1 cellular context compared by ENCODE assay signal in genomic region chr5:6220346-6221088, GRCh38.
A peak's percentile ranks its signal among the peaks of the same experiment; 100 is the strongest.
TF ChIP-seq lines count a peak whose summit lies in the region.

No MANE protein-coding gene starts in this region.

TF ChIP-seq in HepG2, 621 proteins besides CTCF, POLR2A, EP300 and RAD21 (continued from another document and continues in another):
- TF ChIP-seq, protein P1, sequence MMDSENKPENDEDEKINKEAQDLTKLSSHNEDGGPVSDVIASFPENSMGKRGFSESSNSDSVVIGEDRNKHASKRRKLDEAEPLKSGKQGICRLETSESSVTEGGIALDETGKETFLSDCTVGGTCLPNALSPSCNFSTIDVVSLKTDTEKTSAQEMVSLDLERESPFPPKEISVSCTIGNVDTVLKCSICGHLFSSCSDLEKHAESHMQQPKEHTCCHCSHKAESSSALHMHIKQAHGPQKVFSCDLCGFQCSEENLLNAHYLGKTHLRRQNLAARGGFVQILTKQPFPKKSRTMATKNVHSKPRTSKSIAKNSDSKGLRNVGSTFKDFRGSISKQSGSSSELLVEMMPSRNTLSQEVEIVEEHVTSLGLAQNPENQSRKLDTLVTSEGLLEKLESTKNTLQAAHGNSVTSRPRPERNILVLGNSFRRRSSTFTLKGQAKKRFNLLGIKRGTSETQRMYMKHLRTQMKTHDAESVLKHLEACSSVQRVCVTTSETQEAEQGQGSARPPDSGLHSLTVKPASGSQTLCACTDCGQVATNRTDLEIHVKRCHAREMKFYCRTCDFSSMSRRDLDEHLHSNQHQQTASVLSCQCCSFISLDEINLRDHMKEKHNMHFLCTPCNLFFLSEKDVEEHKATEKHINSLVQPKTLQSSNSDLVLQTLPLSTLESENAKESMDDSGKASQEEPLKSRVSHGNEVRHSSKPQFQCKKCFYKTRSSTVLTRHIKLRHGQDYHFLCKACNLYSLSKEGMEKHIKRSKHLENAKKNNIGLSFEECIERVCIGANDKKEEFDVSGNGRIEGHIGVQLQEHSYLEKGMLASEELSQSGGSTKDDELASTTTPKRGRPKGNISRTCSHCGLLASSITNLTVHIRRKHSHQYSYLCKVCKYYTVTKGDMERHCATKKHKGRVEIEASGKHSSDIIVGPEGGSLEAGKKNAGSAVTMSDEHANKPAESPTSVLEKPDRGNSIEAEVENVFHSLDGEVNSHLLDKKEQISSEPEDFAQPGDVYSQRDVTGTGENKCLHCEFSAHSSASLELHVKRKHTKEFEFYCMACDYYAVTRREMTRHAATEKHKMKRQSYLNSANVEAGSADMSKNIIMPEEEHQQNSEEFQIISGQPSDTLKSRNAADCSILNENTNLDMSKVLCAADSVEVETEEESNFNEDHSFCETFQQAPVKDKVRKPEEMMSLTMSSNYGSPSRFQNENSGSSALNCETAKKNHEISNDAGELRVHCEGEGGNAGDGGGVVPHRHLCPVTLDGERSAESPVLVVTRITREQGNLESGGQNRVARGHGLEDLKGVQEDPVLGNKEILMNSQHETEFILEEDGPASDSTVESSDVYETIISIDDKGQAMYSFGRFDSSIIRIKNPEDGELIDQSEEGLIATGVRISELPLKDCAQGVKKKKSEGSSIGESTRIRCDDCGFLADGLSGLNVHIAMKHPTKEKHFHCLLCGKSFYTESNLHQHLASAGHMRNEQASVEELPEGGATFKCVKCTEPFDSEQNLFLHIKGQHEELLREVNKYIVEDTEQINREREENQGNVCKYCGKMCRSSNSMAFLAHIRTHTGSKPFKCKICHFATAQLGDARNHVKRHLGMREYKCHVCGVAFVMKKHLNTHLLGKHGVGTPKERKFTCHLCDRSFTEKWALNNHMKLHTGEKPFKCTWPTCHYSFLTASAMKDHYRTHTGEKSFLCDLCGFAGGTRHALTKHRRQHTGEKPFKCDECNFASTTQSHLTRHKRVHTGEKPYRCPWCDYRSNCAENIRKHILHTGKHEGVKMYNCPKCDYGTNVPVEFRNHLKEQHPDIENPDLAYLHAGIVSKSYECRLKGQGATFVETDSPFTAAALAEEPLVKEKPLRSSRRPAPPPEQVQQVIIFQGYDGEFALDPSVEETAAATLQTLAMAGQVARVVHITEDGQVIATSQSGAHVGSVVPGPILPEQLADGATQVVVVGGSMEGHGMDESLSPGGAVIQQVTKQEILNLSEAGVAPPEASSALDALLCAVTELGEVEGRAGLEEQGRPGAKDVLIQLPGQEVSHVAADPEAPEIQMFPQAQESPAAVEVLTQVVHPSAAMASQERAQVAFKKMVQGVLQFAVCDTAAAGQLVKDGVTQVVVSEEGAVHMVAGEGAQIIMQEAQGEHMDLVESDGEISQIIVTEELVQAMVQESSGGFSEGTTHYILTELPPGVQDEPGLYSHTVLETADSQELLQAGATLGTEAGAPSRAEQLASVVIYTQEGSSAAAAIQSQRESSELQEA (CRISPR knock-in tag; IDR thresholded peaks at IDR 0.05; ENCODE audit: not compliant biosample characterization) = no peak
- no peak for TF ChIP-seq PBX3 (CRISPR knock-in tag; IDR thresholded peaks at IDR 0.05; ENCODE audit: borderline replicate concordance)
- no peak for TF ChIP-seq KDM4B (CRISPR knock-in tag; IDR thresholded peaks at IDR 0.05)
- 0 out of 2 replicates have a peak, but pooled peaks have one; percentile 59 for TF ChIP-seq ZNF709 (CRISPR knock-in tag; IDR thresholded peaks at IDR 0.05)
- no peak for TF ChIP-seq ZBTB46 (CRISPR knock-in tag; IDR thresholded peaks at IDR 0.05; ENCODE audit: borderline replicate concordance)
- TF ChIP-seq NCOA5 (CRISPR knock-in tag; IDR thresholded peaks at IDR 0.05) = no peak
- no peak for TF ChIP-seq ZNF7 (CRISPR knock-in tag; IDR thresholded peaks at IDR 0.05)
- no peak for TF ChIP-seq ZNF569 (CRISPR knock-in tag; IDR thresholded peaks at IDR 0.05; ENCODE audit: borderline replicate concordance)
- TF ChIP-seq CENPBD1 (CRISPR knock-in tag; IDR thresholded peaks at IDR 0.05; ENCODE audit: borderline replicate concordance, low read depth) = no peak
- peak; percentile 70; the same call in 1 of the 2 replicates for TF ChIP-seq NCOR1 (IDR thresholded peaks at IDR 0.05; ENCODE audit: borderline replicate concordance, low read length)
- TF ChIP-seq CCAR2 (optimal IDR thresholded peaks at IDR 0.05; ENCODE audit: low read depth, low read length) = no peak
- peak; percentile 38; the same call in 1 of the 2 replicates for TF ChIP-seq TBX2 (CRISPR knock-in tag; IDR thresholded peaks at IDR 0.05; ENCODE audit: borderline replicate concordance)
- TF ChIP-seq NAIF1 (CRISPR knock-in tag; IDR thresholded peaks at IDR 0.05; ENCODE audit: borderline replicate concordance) = no peak
- TF ChIP-seq ZNF577 (CRISPR knock-in tag; IDR thresholded peaks at IDR 0.05; ENCODE audit: borderline replicate concordance, low read depth) = no peak
- TF ChIP-seq, protein P2, sequence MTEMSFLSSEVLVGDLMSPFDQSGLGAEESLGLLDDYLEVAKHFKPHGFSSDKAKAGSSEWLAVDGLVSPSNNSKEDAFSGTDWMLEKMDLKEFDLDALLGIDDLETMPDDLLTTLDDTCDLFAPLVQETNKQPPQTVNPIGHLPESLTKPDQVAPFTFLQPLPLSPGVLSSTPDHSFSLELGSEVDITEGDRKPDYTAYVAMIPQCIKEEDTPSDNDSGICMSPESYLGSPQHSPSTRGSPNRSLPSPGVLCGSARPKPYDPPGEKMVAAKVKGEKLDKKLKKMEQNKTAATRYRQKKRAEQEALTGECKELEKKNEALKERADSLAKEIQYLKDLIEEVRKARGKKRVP (CRISPR knock-in tag; IDR thresholded peaks at IDR 0.05) = no peak
- TF ChIP-seq, protein P3, sequence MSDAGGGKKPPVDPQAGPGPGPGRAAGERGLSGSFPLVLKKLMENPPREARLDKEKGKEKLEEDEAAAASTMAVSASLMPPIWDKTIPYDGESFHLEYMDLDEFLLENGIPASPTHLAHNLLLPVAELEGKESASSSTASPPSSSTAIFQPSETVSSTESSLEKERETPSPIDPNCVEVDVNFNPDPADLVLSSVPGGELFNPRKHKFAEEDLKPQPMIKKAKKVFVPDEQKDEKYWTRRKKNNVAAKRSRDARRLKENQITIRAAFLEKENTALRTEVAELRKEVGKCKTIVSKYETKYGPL (CRISPR knock-in tag; IDR thresholded peaks at IDR 0.05) = no peak
- TF ChIP-seq ZNF326 (CRISPR knock-in tag; IDR thresholded peaks at IDR 0.05; ENCODE audit: borderline replicate concordance) = no peak
- TF ChIP-seq HOXA3 (CRISPR knock-in tag; IDR thresholded peaks at IDR 0.05) = peak; percentile 58; the same call in 1 of the 2 replicates
- TF ChIP-seq ZNF224 (CRISPR knock-in tag; IDR thresholded peaks at IDR 0.05) = no peak
- TF ChIP-seq ZNF563 (CRISPR knock-in tag; IDR thresholded peaks at IDR 0.05) = no peak
- no peak for TF ChIP-seq U2AF1 (optimal IDR thresholded peaks at IDR 0.05; ENCODE audit: low read depth, low read length)
- 0 out of 2 replicates have a peak, but pooled peaks have one; percentile 18 for TF ChIP-seq ZNF572 (CRISPR knock-in tag; IDR thresholded peaks at IDR 0.05)
- no peak for TF ChIP-seq ZNF567 (CRISPR knock-in tag; IDR thresholded peaks at IDR 0.05; ENCODE audit: borderline replicate concordance)
- TF ChIP-seq ZNF143 (CRISPR knock-in tag; IDR thresholded peaks at IDR 0.05) = no peak
- TF ChIP-seq SMARCC2 (IDR thresholded peaks at IDR 0.05) = no peak
- TF ChIP-seq, protein P4, sequence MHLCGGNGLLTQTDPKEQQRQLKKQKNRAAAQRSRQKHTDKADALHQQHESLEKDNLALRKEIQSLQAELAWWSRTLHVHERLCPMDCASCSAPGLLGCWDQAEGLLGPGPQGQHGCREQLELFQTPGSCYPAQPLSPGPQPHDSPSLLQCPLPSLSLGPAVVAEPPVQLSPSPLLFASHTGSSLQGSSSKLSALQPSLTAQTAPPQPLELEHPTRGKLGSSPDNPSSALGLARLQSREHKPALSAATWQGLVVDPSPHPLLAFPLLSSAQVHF (CRISPR knock-in tag; IDR thresholded peaks at IDR 0.05) = no peak
- TF ChIP-seq NR2F6 (IDR thresholded peaks at IDR 0.05) = no peak
- 0 out of 2 replicates have a peak, but pooled peaks have one; percentile 23 for TF ChIP-seq NR2F6 (CRISPR knock-in tag; IDR thresholded peaks at IDR 0.05)
- TF ChIP-seq ZNF280B (CRISPR knock-in tag; IDR thresholded peaks at IDR 0.05; ENCODE audit: borderline replicate concordance) = 0 out of 2 replicates have a peak, but pooled peaks have one; percentile 57
- no peak for TF ChIP-seq SATB2 (CRISPR knock-in tag; IDR thresholded peaks at IDR 0.05)
- TF ChIP-seq PAWR (CRISPR knock-in tag; IDR thresholded peaks at IDR 0.05; ENCODE audit: borderline replicate concordance) = no peak
- TF ChIP-seq, protein P5, sequence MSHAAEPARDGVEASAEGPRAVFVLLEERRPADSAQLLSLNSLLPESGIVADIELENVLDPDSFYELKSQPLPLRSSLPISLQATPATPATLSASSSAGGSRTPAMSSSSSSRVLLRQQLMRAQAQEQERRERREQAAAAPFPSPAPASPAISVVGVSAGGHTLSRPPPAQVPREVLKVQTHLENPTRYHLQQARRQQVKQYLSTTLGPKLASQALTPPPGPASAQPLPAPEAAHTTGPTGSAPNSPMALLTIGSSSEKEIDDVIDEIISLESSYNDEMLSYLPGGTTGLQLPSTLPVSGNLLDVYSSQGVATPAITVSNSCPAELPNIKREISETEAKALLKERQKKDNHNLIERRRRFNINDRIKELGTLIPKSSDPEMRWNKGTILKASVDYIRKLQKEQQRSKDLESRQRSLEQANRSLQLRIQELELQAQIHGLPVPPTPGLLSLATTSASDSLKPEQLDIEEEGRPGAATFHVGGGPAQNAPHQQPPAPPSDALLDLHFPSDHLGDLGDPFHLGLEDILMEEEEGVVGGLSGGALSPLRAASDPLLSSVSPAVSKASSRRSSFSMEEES (CRISPR knock-in tag; IDR thresholded peaks at IDR 0.05) = no peak
- TF ChIP-seq ONECUT2 (CRISPR knock-in tag; IDR thresholded peaks at IDR 0.05) = no peak
- TF ChIP-seq ADNP (CRISPR knock-in tag; IDR thresholded peaks at IDR 0.05) = no peak
- no peak for TF ChIP-seq MTF1 (CRISPR knock-in tag; IDR thresholded peaks at IDR 0.05)
- TF ChIP-seq ZNF891 (CRISPR knock-in tag; IDR thresholded peaks at IDR 0.05) = no peak
- no peak for TF ChIP-seq TOE1 (CRISPR knock-in tag; IDR thresholded peaks at IDR 0.05)
- TF ChIP-seq NONO (IDR thresholded peaks at IDR 0.05) = no peak
- peak; percentile 40; the same call in 1 of the 2 replicates for TF ChIP-seq NONO (CRISPR knock-in tag; conservative IDR thresholded peaks at IDR 0.05)
- peak; percentile 78 for TF ChIP-seq XRCC5 (optimal IDR thresholded peaks at IDR 0.05; ENCODE audit: low read length)
- no peak for TF ChIP-seq ZNF34 (CRISPR knock-in tag; IDR thresholded peaks at IDR 0.05; ENCODE audit: borderline replicate concordance)
- no peak for TF ChIP-seq TSC22D2 (CRISPR knock-in tag; IDR thresholded peaks at IDR 0.05; ENCODE audit: borderline replicate concordance)
- TF ChIP-seq, protein P6, sequence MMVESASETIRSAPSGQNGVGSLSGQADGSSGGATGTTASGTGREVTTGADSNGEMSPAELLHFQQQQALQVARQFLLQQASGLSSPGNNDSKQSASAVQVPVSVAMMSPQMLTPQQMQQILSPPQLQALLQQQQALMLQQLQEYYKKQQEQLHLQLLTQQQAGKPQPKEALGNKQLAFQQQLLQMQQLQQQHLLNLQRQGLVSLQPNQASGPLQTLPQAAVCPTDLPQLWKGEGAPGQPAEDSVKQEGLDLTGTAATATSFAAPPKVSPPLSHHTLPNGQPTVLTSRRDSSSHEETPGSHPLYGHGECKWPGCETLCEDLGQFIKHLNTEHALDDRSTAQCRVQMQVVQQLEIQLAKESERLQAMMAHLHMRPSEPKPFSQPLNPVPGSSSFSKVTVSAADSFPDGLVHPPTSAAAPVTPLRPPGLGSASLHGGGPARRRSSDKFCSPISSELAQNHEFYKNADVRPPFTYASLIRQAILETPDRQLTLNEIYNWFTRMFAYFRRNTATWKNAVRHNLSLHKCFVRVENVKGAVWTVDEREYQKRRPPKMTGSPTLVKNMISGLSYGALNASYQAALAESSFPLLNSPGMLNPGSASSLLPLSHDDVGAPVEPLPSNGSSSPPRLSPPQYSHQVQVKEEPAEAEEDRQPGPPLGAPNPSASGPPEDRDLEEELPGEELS (CRISPR knock-in tag; IDR thresholded peaks at IDR 0.05) = no peak
- no peak for TF ChIP-seq CHD4 (IDR thresholded peaks at IDR 0.05; ENCODE audit: borderline replicate concordance, low read length)
